Comparison of ENCODE assay signal across 9 cellular contexts in genomic region chr2:135997380-135997779, GRCh38. TPM values are rescaled to one million over a fixed set of nuclear protein-coding genes. Genes with fewer than 3 reads are reported as not detected.
DNase-seq lines count a peak whose midpoint lies in the region; ATAC-seq, FAIRE-seq and TF ChIP-seq lines count a peak whose summit lies in the region.
"Had no signal": no experiment of that assay in that cellular context is flagged by ENCODE, and none has a peak within 500 bp of the region (broad histone marks: within the 10 kb centered on the region; RNA-seq: fewer than 3 reads in every experiment).

No MANE protein-coding gene starts in this region.

- H3K27me3 ChIP-seq in RWPE2 (ENCODE audit: insufficient read depth, poor library complexity, severe bottlenecking) = no peaks in the 10 kb centered on the region
- H3K27me3 ChIP-seq in naive thymus-derived CD4-positive, alpha-beta T cell (ENCODE audit: control insufficient read depth in 2 of 2, insufficient read depth in 2 of 2, low read length in 2 of 2) = no peaks in the 10 kb centered on the region
- no peaks in the 10 kb centered on the region for H3K27me3 ChIP-seq in CD8-positive, alpha-beta memory T cell (ENCODE audit: insufficient read depth, low read length, poor library complexity, severe bottlenecking)

- peaks cover 7 to 45% (median 33%) of the 10 kb centered on the region in 7 donors for H3K4me1 Mint-ChIP-seq in naive thymus-derived CD4-positive, alpha-beta T cell
- H3K4me1 Mint-ChIP-seq in activated CD4-positive, alpha-beta memory T cell treated with anti-CD3 and anti-CD28 coated beads for 36 hours (ENCODE audit: low read depth) = peaks cover 11% of the 10 kb centered on the region
- H3K4me1 Mint-ChIP-seq in CD8-positive, alpha-beta memory T cell = peaks cover 0 to 8% (median 4%) of the 10 kb centered on the region in 3 donors

- intact Hi-C loops in naive thymus-derived CD4-positive, alpha-beta T cell (cut with micrococcal nuclease) = loop anchor here in 1 of 2 donors (1.0 kb wide), 1 partner anchor 12 kb away; the partner anchor contains the start of gene DARS1
- intact Hi-C loops in activated CD4-positive, alpha-beta memory T cell treated with anti-CD3 and anti-CD28 coated beads for 36 hours (cut with micrococcal nuclease) = no loop called here

- H3K4me3 Mint-ChIP-seq in naive thymus-derived CD4-positive, alpha-beta T cell = no peak overlapping the region
- no peak overlapping the region for H3K4me3 Mint-ChIP-seq in activated CD4-positive, alpha-beta memory T cell treated with anti-CD3 and anti-CD28 coated beads for 36 hours
- no peak overlapping the region for H3K4me3 Mint-ChIP-seq in CD8-positive, alpha-beta memory T cell

- DNase-seq in RWPE2 (ENCODE audit: low spot score) (no peak), D721Med (ENCODE audit: insufficient read length, low spot score) (no peak)
- no peak for DNase-seq in naive thymus-derived CD4-positive, alpha-beta T cell
- no peak for DNase-seq in activated CD4-positive, alpha-beta memory T cell treated with anti-CD3 and anti-CD28 coated beads for 36 hours
- no peak for DNase-seq in CD8-positive, alpha-beta memory T cell

- H3K4me3 ChIP-seq in RWPE2 (ENCODE audit: severe bottlenecking) = no peak overlapping the region
- no peak overlapping the region for H3K4me3 ChIP-seq in naive thymus-derived CD4-positive, alpha-beta T cell (ENCODE audit: low read length)
- H3K4me3 ChIP-seq in CD8-positive, alpha-beta memory T cell (ENCODE audit: low read length) = no peak overlapping the region

- peaks cover 0 to 6% (median 0%) of the 10 kb centered on the region in 11 donors for H3K9me3 Mint-ChIP-seq in naive thymus-derived CD4-positive, alpha-beta T cell
- H3K9me3 Mint-ChIP-seq in activated CD4-positive, alpha-beta memory T cell treated with anti-CD3 and anti-CD28 coated beads for 36 hours = no peaks in the 10 kb centered on the region
- H3K9me3 Mint-ChIP-seq in CD8-positive, alpha-beta memory T cell = no peaks in the 10 kb centered on the region

- H3K36me3 ChIP-seq in RWPE2 (ENCODE audit: low read depth) = no peaks in the 10 kb centered on the region
- H3K36me3 ChIP-seq in naive thymus-derived CD4-positive, alpha-beta T cell (ENCODE audit: control insufficient read depth in 2 of 3, insufficient read depth in 3 of 3, low read length in 3 of 3) = no peaks in the 10 kb centered on the region
- H3K36me3 ChIP-seq in CD8-positive, alpha-beta memory T cell (ENCODE audit: insufficient read depth, low read length) = no peaks in the 10 kb centered on the region

- FAIRE-seq in D721Med (lab: Jason Lieb, UNC) = no peak
- FAIRE-seq: bronchial epithelial cell had no signal

- no peaks in the 10 kb centered on the region for H3K9me3 ChIP-seq in RWPE2 (ENCODE audit: severe bottlenecking)
- no peaks in the 10 kb centered on the region for H3K9me3 ChIP-seq in naive thymus-derived CD4-positive, alpha-beta T cell (ENCODE audit: control insufficient read depth in 2 of 3, low read length in 3 of 3)
- no peaks in the 10 kb centered on the region for H3K9me3 ChIP-seq in CD8-positive, alpha-beta memory T cell (ENCODE audit: low read length)

- H3K4me1 ChIP-seq in RWPE2 (ENCODE audit: insufficient read depth, poor library complexity, severe bottlenecking) = no peaks in the 10 kb centered on the region
- H3K4me1 ChIP-seq in naive thymus-derived CD4-positive, alpha-beta T cell (ENCODE audit: control insufficient read depth in 2 of 2, insufficient read depth in 2 of 2, low read length in 2 of 2) = no peaks in the 10 kb centered on the region
- H3K4me1 ChIP-seq in CD8-positive, alpha-beta memory T cell (ENCODE audit: insufficient read depth, low read length) = no peaks in the 10 kb centered on the region

- peak; percentile 84 for ATAC-seq in GM18511 (IDR thresholded peaks at IDR 0.05; ENCODE audit: unreplicated experiment)
- ATAC-seq in HG02678 (IDR thresholded peaks at IDR 0.05; ENCODE audit: unreplicated experiment) = peak; percentile 57
- 0 out of 3 replicates have a peak, but pooled peaks have one; percentile 35 for ATAC-seq in RWPE2 (ENCODE audit: low read depth)
- peak; percentile 83 for ATAC-seq in naive thymus-derived CD4-positive, alpha-beta T cell
- ATAC-seq in HG03565 (IDR thresholded peaks at IDR 0.05; ENCODE audit: unreplicated experiment) = no peak

- H3K27me3 Mint-ChIP-seq in naive thymus-derived CD4-positive, alpha-beta T cell = no peaks in the 10 kb centered on the region
- H3K27me3 Mint-ChIP-seq in activated CD4-positive, alpha-beta memory T cell treated with anti-CD3 and anti-CD28 coated beads for 36 hours = no peaks in the 10 kb centered on the region
- no peaks in the 10 kb centered on the region for H3K27me3 Mint-ChIP-seq in CD8-positive, alpha-beta memory T cell

- POLR2A ChIA-PET in naive thymus-derived CD4-positive, alpha-beta T cell (lab: Charles Lee) = interaction anchor here (0.6 to 1.7 kb wide), 5 partner anchors 11 to 65 kb away, joined by 3 to 4 read pairs (median 4); no protein-coding TSS in a partner anchor
- POLR2A ChIA-PET in activated CD4-positive, alpha-beta memory T cell treated with anti-CD3 and anti-CD28 coated beads for 36 hours (lab: Charles Lee) = no interaction called here
- POLR2A ChIA-PET in CD8-positive, alpha-beta memory T cell (lab: Charles Lee) = interaction anchor here (1.4 kb wide), 1 partner anchor 11 kb away, joined by 3 read pairs; the partner anchor contains the start of gene DARS1

- H3K27ac Mint-ChIP-seq in naive thymus-derived CD4-positive, alpha-beta T cell = peak overlapping the region in 2 of 9 donors; percentile 48 to 72
- no peak overlapping the region for H3K27ac Mint-ChIP-seq in activated CD4-positive, alpha-beta memory T cell treated with anti-CD3 and anti-CD28 coated beads for 36 hours
- peak overlapping the region in 2 of 8 donors; percentile 42 to 98 for H3K27ac Mint-ChIP-seq in CD8-positive, alpha-beta memory T cell

- no peak overlapping the region for H3K27ac ChIP-seq in RWPE2 (ENCODE audit: poor library complexity, severe bottlenecking)
- no peak overlapping the region for H3K27ac ChIP-seq in naive thymus-derived CD4-positive, alpha-beta T cell (ENCODE audit: low read depth, low read length)
- no peak overlapping the region for H3K27ac ChIP-seq in CD8-positive, alpha-beta memory T cell (ENCODE audit: low read depth, low read length)

- TF ChIP-seq CTCF in RWPE2 (IDR thresholded peaks at IDR 0.05; ENCODE audit: poor library complexity, severe bottlenecking) (no peak), D721Med (IDR thresholded peaks at IDR 0.05; ENCODE audit: insufficient read depth, missing control alignments) (no peak)

- peaks cover 0 to 48% (median 0%) of the 10 kb centered on the region in 5 donors for H3K36me3 Mint-ChIP-seq in naive thymus-derived CD4-positive, alpha-beta T cell
- peaks cover 6% of the 10 kb centered on the region for H3K36me3 Mint-ChIP-seq in activated CD4-positive, alpha-beta memory T cell treated with anti-CD3 and anti-CD28 coated beads for 36 hours
- peaks cover 0 to 5% (median 0%) of the 10 kb centered on the region in 3 donors for H3K36me3 Mint-ChIP-seq in CD8-positive, alpha-beta memory T cell

- CTCF ChIA-PET in naive thymus-derived CD4-positive, alpha-beta T cell (lab: Charles Lee) = interaction anchor here (0.7 to 0.9 kb wide), 3 partner anchors 16 to 275 kb away, joined by 3 to 4 read pairs (median 3); no protein-coding TSS in a partner anchor
- CTCF ChIA-PET in activated CD4-positive, alpha-beta memory T cell treated with anti-CD3 and anti-CD28 coated beads for 36 hours (lab: Charles Lee) = interaction anchor here (1.0 to 2.3 kb wide), 3 partner anchors 8 to 84 kb away, joined by 3 to 9 read pairs (median 3); no protein-coding TSS in a partner anchor
- CTCF ChIA-PET in CD8-positive, alpha-beta memory T cell (lab: Charles Lee) = interaction anchor here (1.3 kb wide), 1 partner anchor 387 kb away, joined by 5 read pairs; no protein-coding TSS in a partner anchor

RNA-seq across cellular contexts. Expression of gene DARS1, which starts 12.0 kb away (rescaled TPM):
- 100 to 1,000 TPM in 1 of 5 experiments, 10 to 100 TPM in 4; 45.3 to 140 (median 63.4) TPM for total RNA-seq in naive thymus-derived CD4-positive, alpha-beta T cell
- polyA plus RNA-seq in naive thymus-derived CD4-positive, alpha-beta T cell = 100 to 1,000 TPM; 102 to 124 TPM
- total RNA-seq in activated CD4-positive, alpha-beta memory T cell treated with anti-CD3 and anti-CD28 coated beads for 36 hours = 100 to 1,000 TPM; 215 to 218 TPM
- total RNA-seq in CD8-positive, alpha-beta memory T cell = 100 to 1,000 TPM; 143 to 146 TPM
- 102 TPM for polyA plus RNA-seq in CD8-positive, alpha-beta memory T cell
